In genomic region chrX:65677954-65678469, GRCh38 we compare ENCODE assay signal across 10 cellular contexts. TPM values are rescaled to one million over a fixed set of nuclear protein-coding genes. Genes with fewer than 3 reads are reported as not detected.
DNase-seq lines count a peak whose midpoint lies in the region; ATAC-seq and TF ChIP-seq lines count a peak whose summit lies in the region.
"Had no signal": no experiment of that assay in that cellular context is flagged by ENCODE, and none has a peak within 500 bp of the region (broad histone marks: within the 10 kb centered on the region; RNA-seq: fewer than 3 reads in every experiment).

No MANE protein-coding gene starts in this region.

- intact Hi-C loops in left cardiac atrium (cut with DNase I), result no loop called here

- H3K4me3 ChIP-seq in H7 (ENCODE audit: insufficient read depth, low read depth, low read length), result no peak overlapping the region
- H3K4me3 ChIP-seq: cardiac muscle cell had no signal

- no peaks in the 10 kb centered on the region for H3K9me3 Mint-ChIP-seq in HFFc6
- no peaks in the 10 kb centered on the region for H3K9me3 Mint-ChIP-seq in activated naive CD8-positive, alpha-beta T cell treated with anti-CD3 and anti-CD28 coated beads for 36 hours
- H3K9me3 Mint-ChIP-seq in stimulated activated naive B cell treated with anti-CD40 and anti-IgM and Interleukin-4, amounts not matched to agents 10 μg/mL and 1 μg/mL and 100 μg/mL, for 72 hours, result no peaks in the 10 kb centered on the region

- no peaks in the 10 kb centered on the region for H3K36me3 ChIP-seq in H7 (replicated peaks; ENCODE audit: control insufficient read depth, insufficient read depth, low read length)
- H3K36me3 ChIP-seq: cardiac muscle cell had no signal

- peaks cover 3% of the 10 kb centered on the region; the same call in 1 of the 2 replicates for H3K27me3 Mint-ChIP-seq in HFFc6 (ENCODE audit: insufficient read depth)
- no peaks in the 10 kb centered on the region for H3K27me3 Mint-ChIP-seq in activated naive CD8-positive, alpha-beta T cell treated with anti-CD3 and anti-CD28 coated beads for 36 hours
- H3K27me3 Mint-ChIP-seq in stimulated activated naive B cell treated with anti-CD40 and anti-IgM and Interleukin-4, amounts not matched to agents 10 μg/mL and 1 μg/mL and 100 μg/mL, for 72 hours, result no peaks in the 10 kb centered on the region

- no peak for TF ChIP-seq CTCF in HFFc6 (IDR thresholded peaks at IDR 0.05)

- H3K27me3 ChIP-seq in H7 (ENCODE audit: control insufficient read depth, insufficient read depth, low read length), result no peaks in the 10 kb centered on the region
- H3K27me3 ChIP-seq: cardiac muscle cell had no signal

- peaks cover 4% of the 10 kb centered on the region; the same call in 1 of the 2 replicates for H3K36me3 Mint-ChIP-seq in HFFc6 (ENCODE audit: low read depth)
- H3K36me3 Mint-ChIP-seq in activated naive CD8-positive, alpha-beta T cell treated with anti-CD3 and anti-CD28 coated beads for 36 hours, result peaks cover 65% of the 10 kb centered on the region
- H3K36me3 Mint-ChIP-seq in stimulated activated naive B cell treated with anti-CD40 and anti-IgM and Interleukin-4, amounts not matched to agents 10 μg/mL and 1 μg/mL and 100 μg/mL, for 72 hours, result peaks cover 18 to 40% of the 10 kb centered on the region in 2 donors

- H3K4me3 Mint-ChIP-seq in HFFc6, result peak overlapping the region; percentile 76
- H3K4me3 Mint-ChIP-seq in activated naive CD8-positive, alpha-beta T cell treated with anti-CD3 and anti-CD28 coated beads for 36 hours, result peak overlapping the region; percentile 11
- peak overlapping the region; percentile 44 to 48 for H3K4me3 Mint-ChIP-seq in stimulated activated naive B cell treated with anti-CD40 and anti-IgM and Interleukin-4, amounts not matched to agents 10 μg/mL and 1 μg/mL and 100 μg/mL, for 72 hours

- ATAC-seq in left cardiac atrium (peak; percentile 51 to 70), HG03378 (IDR thresholded peaks at IDR 0.05; ENCODE audit: unreplicated experiment) (no peak)
- ATAC-seq in stimulated activated naive B cell treated with anti-CD40 and anti-IgM and Interleukin-4, amounts not matched to agents 10 μg/mL and 1 μg/mL and 100 μg/mL, for 72 hours (replicated peaks), result no peak

- peaks cover 85% of the 10 kb centered on the region for H3K4me1 Mint-ChIP-seq in HFFc6 (ENCODE audit: low read depth)
- H3K4me1 Mint-ChIP-seq in activated naive CD8-positive, alpha-beta T cell treated with anti-CD3 and anti-CD28 coated beads for 36 hours, result peaks cover 75% of the 10 kb centered on the region
- H3K4me1 Mint-ChIP-seq in stimulated activated naive B cell treated with anti-CD40 and anti-IgM and Interleukin-4, amounts not matched to agents 10 μg/mL and 1 μg/mL and 100 μg/mL, for 72 hours, result peaks cover 43 to 79% of the 10 kb centered on the region in 2 donors

- peak; percentile 82 for DNase-seq in HFFc6
- DNase-seq in activated naive CD8-positive, alpha-beta T cell treated with anti-CD3 and anti-CD28 coated beads for 36 hours, result no peak
- peak; percentile 50 for DNase-seq in left cardiac atrium
- no peak for DNase-seq in stimulated activated naive B cell treated with anti-CD40 and anti-IgM and Interleukin-4, amounts not matched to agents 10 μg/mL and 1 μg/mL and 100 μg/mL, for 72 hours
- no peak for DNase-seq in stimulated activated CD4-positive, alpha-beta T cell treated with anti-CD3 and anti-CD28 coated beads, Interleukin-2, amount 100 ng/mL, for 48 hours
- DNase-seq in stimulated activated CD4-positive, alpha-beta T cell treated with anti-CD3 and anti-CD28 coated beads, Interleukin-15, amount 100 ng/mL, for 24 hours, result no peak
- no peak for DNase-seq in H7
- DNase-seq: stimulated activated naive CD4-positive, alpha-beta T cell treated with Interleukin-2 at 50 U/mL for 16 hours had no signal

- peak overlapping the region; percentile 96 for H3K27ac Mint-ChIP-seq in HFFc6
- H3K27ac Mint-ChIP-seq in activated naive CD8-positive, alpha-beta T cell treated with anti-CD3 and anti-CD28 coated beads for 36 hours, result peak overlapping the region; percentile 66
- peak overlapping the region; percentile 83 for H3K27ac Mint-ChIP-seq in stimulated activated naive B cell treated with anti-CD40 and anti-IgM and Interleukin-4, amounts not matched to agents 10 μg/mL and 1 μg/mL and 100 μg/mL, for 72 hours

RNA-seq across cellular contexts. Expression of gene MSN, which starts 10.6 kb away (rescaled TPM):
- total RNA-seq in HFFc6 (2021; fragmentation: NEBNext Ultra II Directional; extraction: Animal tissue kit (Norgen Biotek cat#: 25700)), result 100 to 1,000 TPM; 410 to 540 (median 485) TPM
- total RNA-seq in activated naive CD8-positive, alpha-beta T cell treated with anti-CD3 and anti-CD28 coated beads for 36 hours, result 100 to 1,000 TPM; 433 to 443 TPM
- 100 to 1,000 TPM; 139 to 245 TPM for total RNA-seq in left cardiac atrium
- total RNA-seq in H7 (2014; rRNA removed; shearing (Covaris generic)), result 175 and 186 TPM in 2 replicates

Comparison
In these comparisons a context has a peak if more than half of its experiments do, and no peak if none do; other contexts are left out.
1. DNase-seq: peak in HFFc6 (single experiment) and left cardiac atrium (single experiment); none in activated naive CD8-positive, alpha-beta T cell treated with anti-CD3 and anti-CD28 coated beads for 36 hours (single experiment), stimulated activated naive B cell treated with anti-CD40 and anti-IgM and Interleukin-4, amounts not matched to agents 10 μg/mL and 1 μg/mL and 100 μg/mL, for 72 hours (single experiment), stimulated activated CD4-positive, alpha-beta T cell treated with anti-CD3 and anti-CD28 coated beads, Interleukin-2, amount 100 ng/mL, for 48 hours (0 of 2), stimulated activated CD4-positive, alpha-beta T cell treated with anti-CD3 and anti-CD28 coated beads, Interleukin-15, amount 100 ng/mL, for 24 hours (single experiment) and H7 (single experiment).
2. H3K4me3 Mint-ChIP-seq: peak in every context shown above with its lines; median percentile 76 in HFFc6; 46 in stimulated activated naive B cell treated with anti-CD40 and anti-IgM and Interleukin-4, amounts not matched to agents 10 μg/mL and 1 μg/mL and 100 μg/mL, for 72 hours; 11 in activated naive CD8-positive, alpha-beta T cell treated with anti-CD3 and anti-CD28 coated beads for 36 hours.
3. ATAC-seq: peak in left cardiac atrium (2 of 2); none in stimulated activated naive B cell treated with anti-CD40 and anti-IgM and Interleukin-4, amounts not matched to agents 10 μg/mL and 1 μg/mL and 100 μg/mL, for 72 hours (0 of 2) and HG03378 (single experiment).
4. Peak in every context shown above with its lines, with median percentiles within 50 percentile points of each other: H3K27ac Mint-ChIP-seq.